8 cellular contexts compared by ENCODE assay signal in the genomic region with DNA sequence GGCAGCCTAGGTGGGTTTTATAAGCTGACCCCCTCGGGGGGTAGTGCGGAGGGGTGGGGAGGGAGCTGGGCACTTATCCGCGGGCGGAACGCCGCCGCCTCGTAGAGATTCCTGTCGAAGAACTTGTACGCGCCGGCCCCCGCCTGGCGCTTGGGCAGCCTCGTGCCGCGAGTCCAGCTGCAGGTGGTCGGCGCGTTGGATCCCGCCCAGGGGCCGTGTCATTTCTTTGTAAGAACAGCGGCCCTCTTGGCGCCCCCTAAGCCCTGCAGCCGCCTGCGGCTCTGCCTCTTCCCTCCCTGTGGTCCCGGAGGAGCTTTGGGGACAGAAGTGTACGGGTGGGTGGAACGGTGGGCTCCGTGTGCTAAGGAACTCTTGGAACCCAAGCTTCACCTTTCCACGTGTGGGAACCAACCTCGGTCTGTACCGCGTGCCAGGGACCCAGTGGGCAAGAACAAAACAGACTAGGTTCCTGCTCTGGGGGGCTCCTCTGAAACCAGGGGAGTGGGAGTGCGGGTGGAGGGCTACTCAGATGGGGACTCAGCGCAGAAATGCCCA. TPM values are rescaled to one million over a fixed set of nuclear protein-coding genes. Genes with fewer than 3 reads are reported as not detected.
DNase-seq lines count a peak whose midpoint lies in the region; ATAC-seq, FAIRE-seq and TF ChIP-seq lines count a peak whose summit lies in the region.

No MANE protein-coding gene starts in this region.

- no peak for FAIRE-seq in RCC 7860 (lab: Jason Lieb, UNC)

- peak overlapping the region; percentile 85 for H3K4me3 Mint-ChIP-seq in HFFc6
- peak overlapping the region; percentile 56 for H3K4me3 Mint-ChIP-seq in activated naive CD8-positive, alpha-beta T cell treated with anti-CD3 and anti-CD28 coated beads for 36 hours

- H3K4me1 ChIP-seq in skeletal muscle tissue (ENCODE audit: control insufficient read depth in 3 of 3, insufficient read depth in 3 of 3, low read length in 3 of 3) = peaks cover 47 to 64% (median 58%) of the 10 kb centered on the region in 3 donors

- 0 out of 2 replicates have a peak overlapping the region, but pooled peaks have one; percentile 31 for H3K27ac Mint-ChIP-seq in HFFc6
- no peak overlapping the region for H3K27ac Mint-ChIP-seq in activated naive CD8-positive, alpha-beta T cell treated with anti-CD3 and anti-CD28 coated beads for 36 hours

- no peaks in the 10 kb centered on the region for H3K9me3 Mint-ChIP-seq in HFFc6
- no peaks in the 10 kb centered on the region for H3K9me3 Mint-ChIP-seq in activated naive CD8-positive, alpha-beta T cell treated with anti-CD3 and anti-CD28 coated beads for 36 hours

- peaks cover 42% of the 10 kb centered on the region for H3K4me1 Mint-ChIP-seq in HFFc6 (ENCODE audit: low read depth)
- H3K4me1 Mint-ChIP-seq in activated naive CD8-positive, alpha-beta T cell treated with anti-CD3 and anti-CD28 coated beads for 36 hours = peaks cover 7% of the 10 kb centered on the region

- peaks cover 5 to 7% (median 7%) of the 10 kb centered on the region in 3 donors for H3K27me3 ChIP-seq in skeletal muscle tissue (ENCODE audit: control insufficient read depth in 3 of 3, insufficient read depth in 3 of 3, low read length in 3 of 3)

- no peak for ATAC-seq in HG02759 (IDR thresholded peaks at IDR 0.05; ENCODE audit: unreplicated experiment)
- no peak for ATAC-seq in HG03342 (IDR thresholded peaks at IDR 0.05; ENCODE audit: unreplicated experiment)

- no peak for TF ChIP-seq CTCF in HFFc6 (IDR thresholded peaks at IDR 0.05)

- DNase-seq in HFFc6 = no peak
- no peak for DNase-seq in activated naive CD8-positive, alpha-beta T cell treated with anti-CD3 and anti-CD28 coated beads for 36 hours
- DNase-seq in NCI-H146 (lab: John Stamatoyannopoulos, UW) = no peak
- DNase-seq in RCC 7860 (ENCODE audit: low spot score) = no peak

- H3K9ac ChIP-seq in skeletal muscle tissue (ENCODE audit: low read depth in 1 of 3, low read length in 3 of 3) = peak overlapping the region; percentile 80 to 96 (median 81)

- H3K27ac ChIP-seq in skeletal muscle tissue (ENCODE audit: low read depth, low read length) = peak overlapping the region; percentile 88

- no peaks in the 10 kb centered on the region for H3K36me3 ChIP-seq in skeletal muscle tissue (ENCODE audit: control insufficient read depth in 3 of 3, insufficient read depth in 3 of 3, low read length in 3 of 3)

- no peaks in the 10 kb centered on the region for H3K36me3 Mint-ChIP-seq in HFFc6 (ENCODE audit: low read depth)
- no peaks in the 10 kb centered on the region for H3K36me3 Mint-ChIP-seq in activated naive CD8-positive, alpha-beta T cell treated with anti-CD3 and anti-CD28 coated beads for 36 hours

- H3K27me3 Mint-ChIP-seq in HFFc6 (ENCODE audit: insufficient read depth) = peaks cover 5% of the 10 kb centered on the region
- H3K27me3 Mint-ChIP-seq in activated naive CD8-positive, alpha-beta T cell treated with anti-CD3 and anti-CD28 coated beads for 36 hours = peaks cover 25% of the 10 kb centered on the region

- H3K9me3 ChIP-seq in skeletal muscle tissue (ENCODE audit: control insufficient read depth in 3 of 3, low read length in 3 of 3) = no peaks in the 10 kb centered on the region

- H3K4me3 ChIP-seq in iPS-11a (ENCODE audit: low read depth, low read length) (peak overlapping the region; percentile 43), skeletal muscle tissue (ENCODE audit: low read length in 3 of 3) (peak overlapping the region; percentile 51 to 77 (median 76))

RNA-seq across cellular contexts. Expression of a gene that starts 1.2 kb away (rescaled TPM):
- total RNA-seq in HFFc6 (2021; fragmentation: NEBNext Ultra II Directional; extraction: Animal tissue kit (Norgen Biotek cat#: 25700)) = 100 to 1,000 TPM; 315 to 403 (median 350) TPM
- 1 to 10 TPM in 1 of 2 experiments, under 1 TPM in 1; 0.64 to 1.3 TPM for total RNA-seq in activated naive CD8-positive, alpha-beta T cell treated with anti-CD3 and anti-CD28 coated beads for 36 hours
- 36.0 TPM for total RNA-seq in skeletal muscle tissue

Comparison
In these comparisons a context has a peak if more than half of its experiments do, and no peak if none do; other contexts are left out.
1. RNA of a gene that starts 1.2 kb away (total RNA-seq): 315 to 403 TPM in HFFc6 and 36.0 TPM in skeletal muscle tissue (single experiment); 0.64 to 1.3 TPM in activated naive CD8-positive, alpha-beta T cell treated with anti-CD3 and anti-CD28 coated beads for 36 hours; every median in the first group is over 10 times any median in the second.